ENCODE assay signal across 1 cellular context in the genomic region with DNA sequence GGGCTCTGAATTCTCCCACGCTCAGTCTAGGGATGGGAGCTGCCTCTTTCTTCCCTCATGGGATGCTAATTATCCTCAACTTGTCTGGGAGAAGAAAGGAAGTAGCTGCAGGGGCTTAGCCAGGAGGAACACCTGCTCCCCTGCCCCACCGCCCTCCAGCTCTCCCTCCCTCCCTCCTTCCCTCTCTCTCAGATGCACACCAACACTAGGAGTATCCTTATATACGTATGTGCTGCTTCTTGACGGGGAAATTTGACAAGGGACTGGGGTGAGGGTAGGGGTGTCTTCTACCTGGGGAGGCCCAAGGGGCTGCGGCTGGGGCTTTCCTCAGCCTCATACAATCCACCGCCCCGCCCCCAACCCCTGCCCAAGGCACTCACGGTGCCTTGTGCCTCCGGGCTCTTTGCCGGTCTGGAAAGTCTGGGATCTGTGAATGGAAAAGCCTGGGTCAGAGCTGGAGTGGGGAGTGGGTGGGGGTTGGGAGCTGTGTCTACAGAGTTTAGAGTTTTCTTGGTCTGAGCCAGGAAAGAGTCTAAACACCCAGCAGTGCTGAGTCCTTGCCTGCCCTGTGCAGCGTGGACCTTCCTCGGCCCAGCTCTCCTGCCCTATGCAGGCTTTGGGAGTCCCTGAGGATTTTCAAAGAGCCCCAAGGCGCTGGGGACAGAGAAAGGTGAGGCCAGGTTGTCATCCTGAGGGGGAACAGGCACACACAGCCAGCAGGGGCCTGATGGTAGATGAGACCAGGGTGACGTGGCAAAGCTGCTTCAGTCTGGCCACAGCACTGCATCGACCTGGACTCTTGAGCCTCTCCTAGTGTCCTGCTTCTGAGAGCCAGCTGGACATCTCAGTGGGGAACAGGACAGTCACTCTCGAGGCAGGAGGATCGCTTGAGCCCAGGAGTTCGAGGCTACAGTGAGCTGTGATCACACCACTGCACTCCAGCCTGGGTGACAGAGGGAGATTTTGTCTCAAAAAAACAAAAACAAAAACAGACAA.
TF ChIP-seq lines count a peak whose summit lies in the region.

No MANE protein-coding gene starts in this region.

TF ChIP-seq in HepG2, 621 proteins besides CTCF, POLR2A, EP300 and RAD21 (continued from another document and continues in another):
- TF ChIP-seq, protein P1, sequence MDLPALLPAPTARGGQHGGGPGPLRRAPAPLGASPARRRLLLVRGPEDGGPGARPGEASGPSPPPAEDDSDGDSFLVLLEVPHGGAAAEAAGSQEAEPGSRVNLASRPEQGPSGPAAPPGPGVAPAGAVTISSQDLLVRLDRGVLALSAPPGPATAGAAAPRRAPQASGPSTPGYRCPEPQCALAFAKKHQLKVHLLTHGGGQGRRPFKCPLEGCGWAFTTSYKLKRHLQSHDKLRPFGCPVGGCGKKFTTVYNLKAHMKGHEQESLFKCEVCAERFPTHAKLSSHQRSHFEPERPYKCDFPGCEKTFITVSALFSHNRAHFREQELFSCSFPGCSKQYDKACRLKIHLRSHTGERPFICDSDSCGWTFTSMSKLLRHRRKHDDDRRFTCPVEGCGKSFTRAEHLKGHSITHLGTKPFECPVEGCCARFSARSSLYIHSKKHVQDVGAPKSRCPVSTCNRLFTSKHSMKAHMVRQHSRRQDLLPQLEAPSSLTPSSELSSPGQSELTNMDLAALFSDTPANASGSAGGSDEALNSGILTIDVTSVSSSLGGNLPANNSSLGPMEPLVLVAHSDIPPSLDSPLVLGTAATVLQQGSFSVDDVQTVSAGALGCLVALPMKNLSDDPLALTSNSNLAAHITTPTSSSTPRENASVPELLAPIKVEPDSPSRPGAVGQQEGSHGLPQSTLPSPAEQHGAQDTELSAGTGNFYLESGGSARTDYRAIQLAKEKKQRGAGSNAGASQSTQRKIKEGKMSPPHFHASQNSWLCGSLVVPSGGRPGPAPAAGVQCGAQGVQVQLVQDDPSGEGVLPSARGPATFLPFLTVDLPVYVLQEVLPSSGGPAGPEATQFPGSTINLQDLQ (CRISPR knock-in tag; IDR thresholded peaks at IDR 0.05): no peak
- TF ChIP-seq MEF2D (CRISPR knock-in tag; IDR thresholded peaks at IDR 0.05) (peak; percentile 50; the same call in 1 of the 2 replicates), PHF21A (CRISPR knock-in tag; IDR thresholded peaks at IDR 0.05) (0 out of 2 replicates have a peak, but pooled peaks have one; percentile 33), FOXO4 (CRISPR knock-in tag; conservative IDR thresholded peaks at IDR 0.05) (no peak), RAD51 (IDR thresholded peaks at IDR 0.05; ENCODE audit: borderline replicate concordance) (no peak), PITX1 (CRISPR knock-in tag; IDR thresholded peaks at IDR 0.05) (peak; percentile 38; the same call in 1 of the 2 replicates), NPAS2 (CRISPR knock-in tag; IDR thresholded peaks at IDR 0.05; ENCODE audit: borderline replicate concordance) (no peak), ISL2 (CRISPR knock-in tag; IDR thresholded peaks at IDR 0.05) (no peak), SAP130 (CRISPR knock-in tag; IDR thresholded peaks at IDR 0.05; ENCODE audit: low read depth) (peak; percentile 59), SRSF1 (optimal IDR thresholded peaks at IDR 0.05; ENCODE audit: low read depth, low read length) (peak; percentile 68), ZFP1 (CRISPR knock-in tag; IDR thresholded peaks at IDR 0.05) (0 out of 2 replicates have a peak, but pooled peaks have one; percentile 35), KMT2A (CRISPR knock-in tag; IDR thresholded peaks at IDR 0.05) (0 out of 2 replicates have a peak, but pooled peaks have one; percentile 28), REPIN1 (CRISPR knock-in tag; IDR thresholded peaks at IDR 0.05; ENCODE audit: borderline replicate concordance, low read depth) (no peak), NFE2L2 (IDR thresholded peaks at IDR 0.05; ENCODE audit: low read length) (peak; percentile 27; the same call in 1 of the 2 replicates), FOSL2 (CRISPR knock-in tag; IDR thresholded peaks at IDR 0.05) (peak; percentile 59), ZNF580 (CRISPR knock-in tag; IDR thresholded peaks at IDR 0.05; ENCODE audit: borderline replicate concordance, low read depth) (no peak), STAG1 (CRISPR knock-in tag; IDR thresholded peaks at IDR 0.05) (peak; percentile 38), RBM39 (IDR thresholded peaks at IDR 0.05; ENCODE audit: low read depth, low read length, poor library complexity, severe bottlenecking) (peak; percentile 24), EEA1 (CRISPR knock-in tag; IDR thresholded peaks at IDR 0.05; ENCODE audit: borderline replicate concordance) (peak; percentile 72; the same call in 1 of the 2 replicates), CREM (IDR thresholded peaks at IDR 0.05) (0 out of 2 replicates have a peak, but pooled peaks have one; percentile 46), CREM (CRISPR knock-in tag; IDR thresholded peaks at IDR 0.05) (no peak; the same call in 1 of the 2 replicates), PHF8 (CRISPR knock-in tag; IDR thresholded peaks at IDR 0.05) (peak; percentile 48), CEBPB (IDR thresholded peaks at IDR 0.05; ENCODE audit: borderline replicate concordance, low read depth, low read length) (no peak), RXRB (CRISPR knock-in tag; IDR thresholded peaks at IDR 0.05; ENCODE audit: borderline replicate concordance) (no peak), SMC3 (IDR thresholded peaks at IDR 0.05; ENCODE audit: low read length) (0 out of 2 replicates have a peak, but pooled peaks have one; percentile 21), ZNF430 (CRISPR knock-in tag; IDR thresholded peaks at IDR 0.05) (no peak; the same call in 1 of the 2 replicates), SIN3A (IDR thresholded peaks at IDR 0.05; ENCODE audit: borderline replicate concordance, low read depth, low read length) (no peak), PAX8 (CRISPR knock-in tag; IDR thresholded peaks at IDR 0.05; ENCODE audit: borderline replicate concordance) (no peak), ZNF577 (CRISPR knock-in tag; IDR thresholded peaks at IDR 0.05; ENCODE audit: borderline replicate concordance, low read depth) (no peak), SOX13 (IDR thresholded peaks at IDR 0.05) (no peak), SOX13 (CRISPR knock-in tag; conservative IDR thresholded peaks at IDR 0.05 in 1 of 2, IDR thresholded peaks at IDR 0.05 in 1 of 2) (no peak), HNRNPL (IDR thresholded peaks at IDR 0.05; ENCODE audit: low read depth, low read length) (no peak), ZBTB20 (CRISPR knock-in tag; IDR thresholded peaks at IDR 0.05; ENCODE audit: borderline replicate concordance, low read depth) (peak; percentile 85; the same call in 1 of the 2 replicates), MIER3 (CRISPR knock-in tag; IDR thresholded peaks at IDR 0.05; ENCODE audit: borderline replicate concordance) (no peak), ZNF101 (CRISPR knock-in tag; IDR thresholded peaks at IDR 0.05; ENCODE audit: borderline replicate concordance, low read depth) (no peak), NR2F1 (CRISPR knock-in tag; IDR thresholded peaks at IDR 0.05) (no peak), GZF1 (CRISPR knock-in tag; IDR thresholded peaks at IDR 0.05) (0 out of 2 replicates have a peak, but pooled peaks have one; percentile 49), ARHGAP35 (CRISPR knock-in tag; IDR thresholded peaks at IDR 0.05; ENCODE audit: borderline replicate concordance) (peak; percentile 93), TIGD3 (CRISPR knock-in tag; IDR thresholded peaks at IDR 0.05; ENCODE audit: borderline replicate concordance) (peak; percentile 77; the same call in 1 of the 2 replicates), GPN1 (CRISPR knock-in tag; IDR thresholded peaks at IDR 0.05; ENCODE audit: borderline replicate concordance) (0 out of 2 replicates have a peak, but pooled peaks have one; percentile 3), HNF4G (IDR thresholded peaks at IDR 0.05; ENCODE audit: borderline replicate concordance, low read depth, low read length) (no peak), HNF4G (CRISPR knock-in tag; IDR thresholded peaks at IDR 0.05; ENCODE audit: borderline replicate concordance, low read depth) (peak; percentile 25; the same call in 1 of the 2 replicates), NFE2L1 (CRISPR knock-in tag; IDR thresholded peaks at IDR 0.05; ENCODE audit: borderline replicate concordance) (no peak)
- TF ChIP-seq, protein P2, sequence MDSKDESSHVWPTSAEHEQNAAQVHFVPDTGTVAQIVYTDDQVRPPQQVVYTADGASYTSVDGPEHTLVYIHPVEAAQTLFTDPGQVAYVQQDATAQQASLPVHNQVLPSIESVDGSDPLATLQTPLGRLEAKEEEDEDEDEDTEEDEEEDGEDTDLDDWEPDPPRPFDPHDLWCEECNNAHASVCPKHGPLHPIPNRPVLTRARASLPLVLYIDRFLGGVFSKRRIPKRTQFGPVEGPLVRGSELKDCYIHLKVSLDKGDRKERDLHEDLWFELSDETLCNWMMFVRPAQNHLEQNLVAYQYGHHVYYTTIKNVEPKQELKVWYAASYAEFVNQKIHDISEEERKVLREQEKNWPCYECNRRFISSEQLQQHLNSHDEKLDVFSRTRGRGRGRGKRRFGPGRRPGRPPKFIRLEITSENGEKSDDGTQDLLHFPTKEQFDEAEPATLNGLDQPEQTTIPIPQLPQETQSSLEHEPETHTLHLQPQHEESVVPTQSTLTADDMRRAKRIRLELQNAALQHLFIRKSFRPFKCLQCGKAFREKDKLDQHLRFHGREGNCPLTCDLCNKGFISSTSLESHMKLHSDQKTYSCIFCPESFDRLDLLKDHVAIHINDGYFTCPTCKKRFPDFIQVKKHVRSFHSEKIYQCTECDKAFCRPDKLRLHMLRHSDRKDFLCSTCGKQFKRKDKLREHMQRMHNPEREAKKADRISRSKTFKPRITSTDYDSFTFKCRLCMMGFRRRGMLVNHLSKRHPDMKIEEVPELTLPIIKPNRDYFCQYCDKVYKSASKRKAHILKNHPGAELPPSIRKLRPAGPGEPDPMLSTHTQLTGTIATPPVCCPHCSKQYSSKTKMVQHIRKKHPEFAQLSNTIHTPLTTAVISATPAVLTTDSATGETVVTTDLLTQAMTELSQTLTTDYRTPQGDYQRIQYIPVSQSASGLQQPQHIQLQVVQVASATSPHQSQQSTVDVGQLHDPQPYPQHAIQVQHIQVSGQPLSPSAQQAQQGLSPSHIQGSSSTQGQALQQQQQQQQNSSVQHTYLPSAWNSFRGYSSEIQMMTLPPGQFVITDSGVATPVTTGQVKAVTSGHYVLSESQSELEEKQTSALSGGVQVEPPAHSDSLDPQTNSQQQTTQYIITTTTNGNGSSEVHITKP (CRISPR knock-in tag; IDR thresholded peaks at IDR 0.05; ENCODE audit: low read depth): peak; percentile 71
- TF ChIP-seq, protein P3, sequence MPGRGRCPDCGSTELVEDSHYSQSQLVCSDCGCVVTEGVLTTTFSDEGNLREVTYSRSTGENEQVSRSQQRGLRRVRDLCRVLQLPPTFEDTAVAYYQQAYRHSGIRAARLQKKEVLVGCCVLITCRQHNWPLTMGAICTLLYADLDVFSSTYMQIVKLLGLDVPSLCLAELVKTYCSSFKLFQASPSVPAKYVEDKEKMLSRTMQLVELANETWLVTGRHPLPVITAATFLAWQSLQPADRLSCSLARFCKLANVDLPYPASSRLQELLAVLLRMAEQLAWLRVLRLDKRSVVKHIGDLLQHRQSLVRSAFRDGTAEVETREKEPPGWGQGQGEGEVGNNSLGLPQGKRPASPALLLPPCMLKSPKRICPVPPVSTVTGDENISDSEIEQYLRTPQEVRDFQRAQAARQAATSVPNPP (CRISPR knock-in tag; IDR thresholded peaks at IDR 0.05): no peak
- TF ChIP-seq, protein P4, sequence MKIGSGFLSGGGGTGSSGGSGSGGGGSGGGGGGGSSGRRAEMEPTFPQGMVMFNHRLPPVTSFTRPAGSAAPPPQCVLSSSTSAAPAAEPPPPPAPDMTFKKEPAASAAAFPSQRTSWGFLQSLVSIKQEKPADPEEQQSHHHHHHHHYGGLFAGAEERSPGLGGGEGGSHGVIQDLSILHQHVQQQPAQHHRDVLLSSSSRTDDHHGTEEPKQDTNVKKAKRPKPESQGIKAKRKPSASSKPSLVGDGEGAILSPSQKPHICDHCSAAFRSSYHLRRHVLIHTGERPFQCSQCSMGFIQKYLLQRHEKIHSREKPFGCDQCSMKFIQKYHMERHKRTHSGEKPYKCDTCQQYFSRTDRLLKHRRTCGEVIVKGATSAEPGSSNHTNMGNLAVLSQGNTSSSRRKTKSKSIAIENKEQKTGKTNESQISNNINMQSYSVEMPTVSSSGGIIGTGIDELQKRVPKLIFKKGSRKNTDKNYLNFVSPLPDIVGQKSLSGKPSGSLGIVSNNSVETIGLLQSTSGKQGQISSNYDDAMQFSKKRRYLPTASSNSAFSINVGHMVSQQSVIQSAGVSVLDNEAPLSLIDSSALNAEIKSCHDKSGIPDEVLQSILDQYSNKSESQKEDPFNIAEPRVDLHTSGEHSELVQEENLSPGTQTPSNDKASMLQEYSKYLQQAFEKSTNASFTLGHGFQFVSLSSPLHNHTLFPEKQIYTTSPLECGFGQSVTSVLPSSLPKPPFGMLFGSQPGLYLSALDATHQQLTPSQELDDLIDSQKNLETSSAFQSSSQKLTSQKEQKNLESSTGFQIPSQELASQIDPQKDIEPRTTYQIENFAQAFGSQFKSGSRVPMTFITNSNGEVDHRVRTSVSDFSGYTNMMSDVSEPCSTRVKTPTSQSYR (CRISPR knock-in tag; IDR thresholded peaks at IDR 0.05; ENCODE audit: borderline replicate concordance): peak; percentile 21; the same call in 1 of the 2 replicates
- TF ChIP-seq, protein P5, sequence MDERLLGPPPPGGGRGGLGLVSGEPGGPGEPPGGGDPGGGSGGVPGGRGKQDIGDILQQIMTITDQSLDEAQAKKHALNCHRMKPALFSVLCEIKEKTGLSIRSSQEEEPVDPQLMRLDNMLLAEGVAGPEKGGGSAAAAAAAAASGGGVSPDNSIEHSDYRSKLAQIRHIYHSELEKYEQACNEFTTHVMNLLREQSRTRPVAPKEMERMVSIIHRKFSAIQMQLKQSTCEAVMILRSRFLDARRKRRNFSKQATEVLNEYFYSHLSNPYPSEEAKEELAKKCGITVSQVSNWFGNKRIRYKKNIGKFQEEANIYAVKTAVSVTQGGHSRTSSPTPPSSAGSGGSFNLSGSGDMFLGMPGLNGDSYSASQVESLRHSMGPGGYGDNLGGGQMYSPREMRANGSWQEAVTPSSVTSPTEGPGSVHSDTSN (CRISPR knock-in tag; IDR thresholded peaks at IDR 0.05): 0 out of 2 replicates have a peak, but pooled peaks have one; percentile 36
